In genomic region chr10:31749981-31750850, GRCh38 we compare ENCODE assay signal across 8 cellular contexts.
DNase-seq lines count a peak whose midpoint lies in the region; ATAC-seq and TF ChIP-seq lines count a peak whose summit lies in the region.

No MANE protein-coding gene starts in this region.

- peak overlapping the region; percentile 87 to 99 (median 92) for H3K27ac Mint-ChIP-seq in brain

- no peaks in the 10 kb centered on the region for H3K36me3 ChIP-seq in mesodermal cell (ENCODE audit: control insufficient read depth, insufficient read depth, low read length)
- H3K36me3 ChIP-seq in urinary bladder (ENCODE audit: insufficient read depth): no peaks in the 10 kb centered on the region

- H3K4me3 Mint-ChIP-seq in brain: peak overlapping the region in 4 of 5 experiments; percentile 20 to 57 (median 28)

- ATAC-seq in HG02981 (IDR thresholded peaks at IDR 0.05; ENCODE audit: unreplicated experiment): no peak

- peaks cover 4% of the 10 kb centered on the region for H3K27me3 Mint-ChIP-seq in brain

- 71 to 80% methylated on average over 14 to 18 of the region's 28 CpGs for WGBS in mesodermal cell (ENCODE audit: insufficient coverage in 2 of 2), 2 experiments
- 26% methylated on average over 28 of the region's 28 CpGs for WGBS in urinary bladder

- no peak overlapping the region for H3K4me3 ChIP-seq in mesodermal cell (ENCODE audit: extremely low read depth, insufficient read depth, low read length, poor library complexity, severe bottlenecking)
- no peak overlapping the region for H3K4me3 ChIP-seq in urinary bladder (ENCODE audit: low read depth, low read length)

- no peaks in the 10 kb centered on the region for H3K36me3 Mint-ChIP-seq in brain

- no peaks in the 10 kb centered on the region for H3K9me3 ChIP-seq in mesodermal cell (ENCODE audit: control insufficient read depth, low read length)

- H3K27ac ChIP-seq in mesodermal cell (ENCODE audit: low read depth, low read length, severe bottlenecking): peak overlapping the region; percentile 43
- peak overlapping the region; percentile 7 for H3K27ac ChIP-seq in urinary bladder (ENCODE audit: low read depth)

- H3K4me1 ChIP-seq in mesodermal cell (ENCODE audit: control insufficient read depth, insufficient read depth, low read length, poor library complexity, severe bottlenecking) (peaks cover 26% of the 10 kb centered on the region), urinary bladder (ENCODE audit: insufficient read depth) (no peaks in the 10 kb centered on the region)

- H3K9me3 Mint-ChIP-seq in brain: no peaks in the 10 kb centered on the region

- TF ChIP-seq CTCF in brain (conservative IDR thresholded peaks at IDR 0.05): no peak

- peaks cover 72% of the 10 kb centered on the region for H3K4me1 Mint-ChIP-seq in brain

- DNase-seq in NCI-H345 (lab: John Stamatoyannopoulos, UW) (peak; percentile 55), NCI-H345 treated with DMSO at 0.1 percent for 48 hours (lab: John Stamatoyannopoulos, UW; ENCODE audit: unreplicated experiment) (no peak), OCI-M1 (lab: John Stamatoyannopoulos, UW) (no peak)
- no peak for DNase-seq in activated effector memory CD4-positive, alpha-beta T cell treated with anti-CD3 and anti-CD28 coated beads, Interleukin-2, amount 50 U/mL, for 16 hours
